In genomic region chr15:56967336-56967735, GRCh38 we compare ENCODE assay signal across 16 cellular contexts. TPM values are rescaled to one million over a fixed set of nuclear protein-coding genes. Genes with fewer than 3 reads are reported as not detected.
A peak's percentile ranks its signal among the peaks of the same experiment; 100 is the strongest.
DNase-seq lines count a peak whose midpoint lies in the region; ATAC-seq and TF ChIP-seq lines count a peak whose summit lies in the region.
"Had no signal": no experiment of that assay in that cellular context is flagged by ENCODE, and none has a peak within 500 bp of the region (broad histone marks: within the 10 kb centered on the region; RNA-seq: fewer than 3 reads in every experiment).

No MANE protein-coding gene starts in this region.

- no peaks in the 10 kb centered on the region for H3K9me3 ChIP-seq in gastroesophageal sphincter

- no peaks in the 10 kb centered on the region for H3K27me3 ChIP-seq in gastroesophageal sphincter

- 69 to 73% methylated on average over 3 of the region's 3 CpGs for WGBS in gastroesophageal sphincter (ENCODE audit: low coverage in 1 of 2), 2 donors

- peak overlapping the region; percentile 87 for H3K27ac Mint-ChIP-seq in nephron progenitor cell
- H3K27ac Mint-ChIP-seq: CD8-positive, alpha-beta T cell had no signal

- peaks cover 34% of the 10 kb centered on the region for H3K4me1 Mint-ChIP-seq in nephron progenitor cell

- no peaks in the 10 kb centered on the region for H3K36me3 ChIP-seq in gastroesophageal sphincter

- H3K27me3 Mint-ChIP-seq in nephron progenitor cell (ENCODE audit: low read depth, poor library complexity), result no peaks in the 10 kb centered on the region

- peak; percentile 71 for DNase-seq in LNCaP clone FGC (ENCODE audit: low read depth)
- no peak for DNase-seq in nephron progenitor cell
- DNase-seq in NCI-H1694 (lab: John Stamatoyannopoulos, UW), result no peak
- no peak for DNase-seq in posterior cingulate gyrus
- no peak for DNase-seq in NCI-H128 (lab: John Stamatoyannopoulos, UW; ENCODE audit: unreplicated experiment)
- DNase-seq: AML-193; Calu3; CD8-positive, alpha-beta T cell; DMS79 treated with DMSO at 0.1 percent for 48 hours; EL; HCEC 1CT; IMR-90; KBM-7 had no signal

- peaks cover 5 to 71% (median 6%) of the 10 kb centered on the region in 3 donors for H3K4me1 ChIP-seq in gastroesophageal sphincter

- TF ChIP-seq EP300 in gastroesophageal sphincter (IDR thresholded peaks at IDR 0.05), result no peak

- H3K36me3 Mint-ChIP-seq in nephron progenitor cell (ENCODE audit: low read depth), result peaks cover 25% of the 10 kb centered on the region
- H3K36me3 Mint-ChIP-seq: CD8-positive, alpha-beta T cell had no signal

- H3K27ac ChIP-seq in C4-2B, result peak overlapping the region; percentile 80; the same call in 1 of the 2 replicates
- H3K27ac ChIP-seq in gastroesophageal sphincter, result no peak overlapping the region

- no peak for TF ChIP-seq POLR2A in gastroesophageal sphincter (IDR thresholded peaks at IDR 0.05)

- no peak overlapping the region for H3K4me3 Mint-ChIP-seq in nephron progenitor cell
- H3K4me3 Mint-ChIP-seq: CD8-positive, alpha-beta T cell had no signal

- H3K4me3 ChIP-seq in LNCaP clone FGC (ENCODE audit: low read depth, low read length) (no peak overlapping the region; the same call in 1 of the 2 replicates), gastroesophageal sphincter (no peak overlapping the region)
- H3K4me3 ChIP-seq: GM12878 had no signal

- TF ChIP-seq CTCF in C4-2B (conservative IDR thresholded peaks at IDR 0.05) (no peak), LNCaP clone FGC (IDR thresholded peaks at IDR 0.05; ENCODE audit: control insufficient read depth, extremely low read depth, insufficient read depth) (no peak), nephron progenitor cell (IDR thresholded peaks at IDR 0.05) (no peak), gastroesophageal sphincter (IDR thresholded peaks at IDR 0.05) (no peak)

- ATAC-seq in gastroesophageal sphincter, result no peak
- ATAC-seq: CD8-positive, alpha-beta T cell; GM12878 had no signal

- peaks cover 6% of the 10 kb centered on the region for H3K9me3 Mint-ChIP-seq in nephron progenitor cell
- H3K9me3 Mint-ChIP-seq: CD8-positive, alpha-beta T cell had no signal

- intact Hi-C loops in posterior cingulate gyrus (cut with DNase I), result no loop called here

RNA-seq across cellular contexts. Expression of gene TCF12, which starts 48.9 kb away (rescaled TPM):
- 100 to 1,000 TPM in 3 of 4 donors, 10 to 100 TPM in 1; 78.1 to 194 (median 154) TPM for total RNA-seq in gastroesophageal sphincter
